In genomic region chr6:126047648-126048047, GRCh38 we compare ENCODE assay signal across 8 cellular contexts.
"Had no signal": no experiment of that assay in that cellular context is flagged by ENCODE, and none has a peak within 500 bp of the region (broad histone marks: within the 10 kb centered on the region; RNA-seq: fewer than 3 reads in every experiment).

No MANE protein-coding gene starts in this region.

- H3K4me3 Mint-ChIP-seq: IgD-negative memory B cell had no signal

- DNase-seq: IMR-90, KBM-7, KG1 had no signal

- H3K27ac Mint-ChIP-seq: IgD-negative memory B cell had no signal

- H3K4me3 ChIP-seq: K562 had no signal

- H3K27me3 Mint-ChIP-seq: IgD-negative memory B cell had no signal

- H3K27ac ChIP-seq: HL-60, KMS-11 had no signal

- ATAC-seq: HepG2, K562 had no signal
